ENCODE assay signal across 8 cellular contexts in genomic region chr19:40750035-40750284, GRCh38. TPM values are rescaled to one million over a fixed set of nuclear protein-coding genes. Genes with fewer than 3 reads are reported as not detected.
DNase-seq lines count a peak whose midpoint lies in the region; ATAC-seq and TF ChIP-seq lines count a peak whose summit lies in the region.

No MANE protein-coding gene starts in this region.

- H3K4me3 Mint-ChIP-seq in stimulated activated naive CD8-positive, alpha-beta T cell treated with anti-CD3 and anti-CD28 coated beads, Interleukin-15, Interleukin-2, amounts not matched to agents 100 ng/mL and 50 ng/mL, for 24 hours: peak overlapping the region; percentile 95

- H3K4me3 ChIP-seq in breast epithelium (peak overlapping the region; percentile 53 to 86 (median 68)), mesodermal cell (ENCODE audit: extremely low read depth, insufficient read depth, low read length, poor library complexity, severe bottlenecking) (peak overlapping the region; percentile 92)

- intact Hi-C loops in breast epithelium (cut with DNase I; ENCODE audit: low total_unique reads): loop anchor here (5.0 kb wide), 1 partner anchor 88 kb away; no protein-coding TSS in a partner anchor

- H3K36me3 ChIP-seq in breast epithelium: no peaks in the 10 kb centered on the region
- peaks cover 33% of the 10 kb centered on the region for H3K36me3 ChIP-seq in mesodermal cell (ENCODE audit: control insufficient read depth, insufficient read depth, low read length)

- H3K27me3 ChIP-seq in breast epithelium: no peaks in the 10 kb centered on the region

- peaks cover 47% of the 10 kb centered on the region for H3K4me1 Mint-ChIP-seq in stimulated activated naive CD8-positive, alpha-beta T cell treated with anti-CD3 and anti-CD28 coated beads, Interleukin-15, Interleukin-2, amounts not matched to agents 100 ng/mL and 50 ng/mL, for 24 hours (ENCODE audit: low read depth)

- no peaks in the 10 kb centered on the region for H3K27me3 Mint-ChIP-seq in stimulated activated naive CD8-positive, alpha-beta T cell treated with anti-CD3 and anti-CD28 coated beads, Interleukin-15, Interleukin-2, amounts not matched to agents 100 ng/mL and 50 ng/mL, for 24 hours

- no peaks in the 10 kb centered on the region for H3K9me3 Mint-ChIP-seq in stimulated activated naive CD8-positive, alpha-beta T cell treated with anti-CD3 and anti-CD28 coated beads, Interleukin-15, Interleukin-2, amounts not matched to agents 100 ng/mL and 50 ng/mL, for 24 hours

- TF ChIP-seq CTCF in breast epithelium (IDR thresholded peaks at IDR 0.05) (no peak), GM13977 (IDR thresholded peaks at IDR 0.05; ENCODE audit: extremely low read depth, insufficient read depth, missing control alignments) (no peak)

- WGBS in mesodermal cell (ENCODE audit: insufficient coverage in 2 of 2), 2 experiments: 0 to 14% methylated on average over 4 to 7 of the region's 8 CpGs

- TF ChIP-seq POLR2A in breast epithelium (IDR thresholded peaks at IDR 0.05): no peak

- no peak for DNase-seq in stimulated activated naive CD8-positive, alpha-beta T cell treated with anti-CD3 and anti-CD28 coated beads, Interleukin-15, Interleukin-2, amounts not matched to agents 100 U/mL and 50 U/mL, for 24 hours
- DNase-seq in breast epithelium (ENCODE audit: low spot score in 2 of 2): no peak
- DNase-seq in stimulated activated CD4-positive, alpha-beta T cell treated with anti-CD3 and anti-CD28 coated beads, Interleukin-2, amount 100 ng/mL, for 24 hours: no peak
- DNase-seq in GM13977 (ENCODE audit: low spot score): no peak
- DNase-seq in HCEC 1CT: no peak

- peak overlapping the region; percentile 98 for H3K27ac Mint-ChIP-seq in stimulated activated naive CD8-positive, alpha-beta T cell treated with anti-CD3 and anti-CD28 coated beads, Interleukin-15, Interleukin-2, amounts not matched to agents 100 ng/mL and 50 ng/mL, for 24 hours

- in situ Hi-C loops in GM13977 (cut with MboI; ENCODE audit: low pct_unique_long_range_greater_than_20kb, low sequenced_read_pairs, unreplicated experiment): no loop called here

- H3K36me3 Mint-ChIP-seq in stimulated activated naive CD8-positive, alpha-beta T cell treated with anti-CD3 and anti-CD28 coated beads, Interleukin-15, Interleukin-2, amounts not matched to agents 100 ng/mL and 50 ng/mL, for 24 hours (ENCODE audit: low read depth): peaks cover 31% of the 10 kb centered on the region

- peak overlapping the region; percentile 93 to 96 for H3K27ac ChIP-seq in breast epithelium
- peak overlapping the region; percentile 90 for H3K27ac ChIP-seq in mesodermal cell (ENCODE audit: low read depth, low read length, severe bottlenecking)

- H3K9me3 ChIP-seq in breast epithelium: no peaks in the 10 kb centered on the region
- H3K9me3 ChIP-seq in mesodermal cell (ENCODE audit: control insufficient read depth, low read length): no peaks in the 10 kb centered on the region

- no peak for ATAC-seq in stimulated activated naive CD8-positive, alpha-beta T cell treated with anti-CD3 and anti-CD28 coated beads, Interleukin-15, Interleukin-2, amounts not matched to agents 100 U/mL and 50 U/mL, for 24 hours
- no peak for ATAC-seq in HG03442 (IDR thresholded peaks at IDR 0.05; ENCODE audit: unreplicated experiment)

- H3K4me1 ChIP-seq in breast epithelium (peaks cover 0 to 22% of the 10 kb centered on the region in 2 donors), mesodermal cell (ENCODE audit: control insufficient read depth, insufficient read depth, low read length, poor library complexity, severe bottlenecking) (peaks cover 29% of the 10 kb centered on the region)

RNA-seq across cellular contexts. Expression of gene ACTMAP, which starts 0.3 kb away (rescaled TPM):
- 1 to 10 TPM; 2.6 to 3.2 (median 2.9) TPM for total RNA-seq in breast epithelium
- polyA plus RNA-seq in mesodermal cell (2013, experiment 1 of 2): 17.0 TPM
- 18.0 TPM for polyA plus RNA-seq in mesodermal cell (2013, experiment 2 of 2)

RNA-seq across cellular contexts. Expression of gene SNRPA, which starts 1.0 kb away (rescaled TPM):
- total RNA-seq in breast epithelium: 10 to 100 TPM; 41.6 to 52.8 (median 52.1) TPM
- polyA plus RNA-seq in mesodermal cell (2013, experiment 1 of 2): 157 TPM
- 138 TPM for polyA plus RNA-seq in mesodermal cell (2013, experiment 2 of 2)

RNA-seq across cellular contexts. Expression of gene MIA, which starts 25.4 kb away (rescaled TPM):
- total RNA-seq in breast epithelium: 10 to 100 TPM in 1 of 3 donors, 1 to 10 TPM in 1, not detected in 1; 5.6 to 47.3 TPM
- polyA plus RNA-seq in mesodermal cell (2013, experiment 1 of 2): 1.5 TPM
- 3.5 TPM for polyA plus RNA-seq in mesodermal cell (2013, experiment 2 of 2)

RNA-seq across cellular contexts. Expression of gene RAB4B, which starts 28.1 kb away (rescaled TPM):
- total RNA-seq in breast epithelium: 10 to 100 TPM; 21.6 to 28.2 (median 22.1) TPM
- polyA plus RNA-seq in mesodermal cell (2013, experiment 1 of 2): 35.6 TPM
- polyA plus RNA-seq in mesodermal cell (2013, experiment 2 of 2): 30.4 TPM

RNA-seq across cellular contexts. Expression of gene ITPKC, which starts 33.0 kb away (rescaled TPM):
- total RNA-seq in breast epithelium: 10 to 100 TPM; 41.8 to 71.6 (median 55.1) TPM
- 11.5 TPM for polyA plus RNA-seq in mesodermal cell (2013, experiment 1 of 2)
- polyA plus RNA-seq in mesodermal cell (2013, experiment 2 of 2): 9.0 TPM
